1 cellular context compared by ENCODE assay signal in genomic region chr10:72227826-72228225, GRCh38.
TF ChIP-seq lines count a peak whose summit lies in the region.

No MANE protein-coding gene starts in this region.

TF ChIP-seq in HEK293, 187 proteins besides CTCF, POLR2A, EP300 and RAD21:
- TF ChIP-seq ZNF544 (tag by site-specific recombination; IDR thresholded peaks at IDR 0.05) (no peak), ZNF362 (tag by site-specific recombination; IDR thresholded peaks at IDR 0.05) (peak; percentile 35; the same call in 1 of the 2 replicates), ZNF335 (tag by site-specific recombination; conservative IDR thresholded peaks at IDR 0.05) (peak; percentile 30; the same call in 1 of the 2 replicates)
